In the genomic region with DNA sequence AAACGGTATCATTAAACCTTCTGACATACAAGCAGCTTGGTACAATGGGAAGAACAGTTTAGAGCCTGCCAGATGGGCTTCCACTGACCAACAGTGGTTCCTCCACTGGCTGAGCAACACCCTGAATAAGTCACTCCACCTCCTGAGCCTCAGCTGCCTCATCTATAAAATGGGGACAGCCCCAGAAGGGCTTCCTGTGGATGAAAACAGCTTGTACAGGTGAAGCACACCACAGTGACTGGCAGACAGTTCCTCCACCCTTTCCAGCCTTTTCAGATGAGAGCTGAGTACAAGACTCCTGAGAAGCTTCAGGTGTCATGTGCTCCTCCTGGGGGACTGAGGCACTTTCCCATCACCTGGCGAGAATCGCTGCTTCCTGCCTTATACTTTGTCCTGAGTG, we compare ENCODE assay signal across 1 cellular context.
TF ChIP-seq lines count a peak whose summit lies in the region.

No MANE protein-coding gene starts in this region.

TF ChIP-seq in HepG2, 621 proteins besides CTCF, POLR2A, EP300 and RAD21 (continued from another document):
- TF ChIP-seq ARNTL (CRISPR knock-in tag; IDR thresholded peaks at IDR 0.05) (no peak), ZNF629 (CRISPR knock-in tag; conservative IDR thresholded peaks at IDR 0.05) (peak; percentile 82), SMAD1 (CRISPR knock-in tag; IDR thresholded peaks at IDR 0.05; ENCODE audit: borderline replicate concordance, low read depth) (no peak), ZNF674 (CRISPR knock-in tag; IDR thresholded peaks at IDR 0.05; ENCODE audit: low read depth) (no peak)
TF ChIP-seq in HepG2: peak in this region for 1.
